ENCODE assay signal across 9 cellular contexts in genomic region chr11:405976-406795, GRCh38. TPM values are rescaled to one million over a fixed set of nuclear protein-coding genes. Genes with fewer than 3 reads are reported as not detected.
DNase-seq lines count a peak whose midpoint lies in the region; ATAC-seq, FAIRE-seq and TF ChIP-seq lines count a peak whose summit lies in the region.
"Had no signal": no experiment of that assay in that cellular context is flagged by ENCODE, and none has a peak within 500 bp of the region (broad histone marks: within the 10 kb centered on the region; RNA-seq: fewer than 3 reads in every experiment).

No MANE protein-coding gene starts in this region.

- H3K4me1 ChIP-seq in HCT116 (ENCODE audit: control insufficient read depth in 1 of 2, insufficient read depth in 2 of 2, low read length in 2 of 2) (peaks cover 14 to 42% of the 10 kb centered on the region in 2 experiments), astrocyte (ENCODE audit: insufficient read depth, low read length) (no peaks in the 10 kb centered on the region), kidney (ENCODE audit: control insufficient read depth in 1 of 2, insufficient read depth in 1 of 2, low read depth in 1 of 2, low read length in 2 of 2) (peaks cover 10 to 26% of the 10 kb centered on the region in 2 donors), stomach (peaks cover 16 to 31% (median 22%) of the 10 kb centered on the region in 4 donors)

- H3K4me1 Mint-ChIP-seq in astrocyte (ENCODE audit: low read depth, unreplicated experiment) = no peaks in the 10 kb centered on the region

- TF ChIP-seq EP300 in stomach (IDR thresholded peaks at IDR 0.05) = no peak

- H3K9ac ChIP-seq in HCT116 (ENCODE audit: low read length) (peak overlapping the region; percentile 63), astrocyte (ENCODE audit: low read length) (peak overlapping the region; percentile 62), kidney (ENCODE audit: low read length in 2 of 2) (peak overlapping the region in 1 of 2 donors; percentile 12)

- DNase-seq in HCT116 (ENCODE audit: low read depth, low spot score) (no peak), astrocyte (ENCODE audit: low read depth) (no peak), kidney (peak; percentile 82), stomach (no peak), SKM-1 (lab: John Stamatoyannopoulos, UW; ENCODE audit: unreplicated experiment) (no peak), cerebellar cortex (ENCODE audit: low spot score) (no peak)
- DNase-seq in stimulated activated CD4-positive, alpha-beta T cell treated with anti-CD3 and anti-CD28 coated beads, Interleukin-1b, Interleukin-23, amount 100 ng/mL, for 48 hours = no peak

- intact Hi-C loops in HCT116 (cut with micrococcal nuclease) = loop anchor here (5.0 kb wide), 1 partner anchor 41 kb away; no protein-coding TSS in a partner anchor
- intact Hi-C loops in kidney (cut with DNase I) = no loop called here
- intact Hi-C loops in stomach (cut with DNase I; ENCODE audit: low total_unique reads) = no loop called here

- H3K79me2 ChIP-seq in HCT116 (ENCODE audit: insufficient read depth, low read length) = no peaks in the 10 kb centered on the region
- no peaks in the 10 kb centered on the region for H3K79me2 ChIP-seq in astrocyte (ENCODE audit: insufficient read depth, low read length)

- H4K20me1 ChIP-seq in HCT116 (ENCODE audit: insufficient read depth) (no peaks in the 10 kb centered on the region), astrocyte (ENCODE audit: insufficient read depth, low read length) (no peaks in the 10 kb centered on the region)

- H3K9me3 ChIP-seq in HCT116 (ENCODE audit: control insufficient read depth in 1 of 2, insufficient read depth in 1 of 2, low read depth in 1 of 2, low read length in 2 of 2) (no peaks in the 10 kb centered on the region), astrocyte (ENCODE audit: insufficient read depth, low read depth, low read length) (no peaks in the 10 kb centered on the region), kidney (ENCODE audit: control insufficient read depth in 1 of 2, low read length in 2 of 2) (no peaks in the 10 kb centered on the region), stomach (no peaks in the 10 kb centered on the region)

- no peaks in the 10 kb centered on the region for H3K9me3 Mint-ChIP-seq in astrocyte (ENCODE audit: unreplicated experiment)

- no peak for TF ChIP-seq RAD21 in HCT116 (IDR thresholded peaks at IDR 0.05; ENCODE audit: low read depth)

- H2AFZ ChIP-seq in HCT116 (ENCODE audit: low read depth, low read length, poor library complexity, severe bottlenecking) = no peak overlapping the region
- peak overlapping the region; percentile 75 for H2AFZ ChIP-seq in astrocyte (ENCODE audit: low read depth, low read length)

- H3K4me3 ChIP-seq in HCT116 (replicated peaks in 1 of 2; ENCODE audit: low read depth in 1 of 2, low read length in 2 of 2) (peak overlapping the region; percentile 44 to 58), astrocyte (ENCODE audit: insufficient read depth, low read depth, low read length) (peak overlapping the region; percentile 56), kidney (ENCODE audit: low read length in 2 of 2) (peak overlapping the region in 1 of 2 donors; percentile 61), stomach (peak overlapping the region; percentile 52 to 66 (median 58))

- H3K9me2 ChIP-seq in HCT116 (ENCODE audit: insufficient read depth) = no peaks in the 10 kb centered on the region

- H3K4me3 Mint-ChIP-seq in astrocyte (ENCODE audit: unreplicated experiment) = no peak overlapping the region

- H3K36me3 Mint-ChIP-seq in astrocyte (ENCODE audit: low read depth, unreplicated experiment) = no peaks in the 10 kb centered on the region

- 50 to 74% (median 67%) methylated on average over 13 to 44 of the region's 44 CpGs for WGBS in stomach, 5 donors

- H3K27ac ChIP-seq in HCT116 (ENCODE audit: low read depth, low read length) (peak overlapping the region; percentile 88), astrocyte (ENCODE audit: low read depth, low read length) (no peak overlapping the region), kidney (ENCODE audit: low read depth in 2 of 2, low read length in 2 of 2) (peak overlapping the region; percentile 55 to 60), stomach (peak overlapping the region; percentile 59 to 80 (median 71))

- H3K36me3 ChIP-seq in HCT116 (ENCODE audit: control insufficient read depth in 1 of 2, insufficient read depth in 2 of 2, low read length in 2 of 2) = peaks cover 2 to 14% of the 10 kb centered on the region in 2 experiments; a peak in 2 of 4 replicates
- no peaks in the 10 kb centered on the region for H3K36me3 ChIP-seq in astrocyte (ENCODE audit: insufficient read depth, low read length)
- no peaks in the 10 kb centered on the region for H3K36me3 ChIP-seq in kidney (ENCODE audit: control insufficient read depth in 1 of 2, insufficient read depth in 2 of 2, low read length in 2 of 2)
- peaks cover 0 to 28% (median 12%) of the 10 kb centered on the region in 4 donors for H3K36me3 ChIP-seq in stomach

- H3K27ac Mint-ChIP-seq in astrocyte (ENCODE audit: unreplicated experiment) = no peak overlapping the region

- ATAC-seq in HCT116 (peak; percentile 9; the same call in 1 of the 2 replicates), GM21737 (IDR thresholded peaks at IDR 0.05; ENCODE audit: unreplicated experiment) (no peak)

- TF ChIP-seq CTCF in HCT116 (IDR thresholded peaks at IDR 0.05 in 2 of 3, conservative IDR thresholded peaks at IDR 0.05 in 1 of 3; ENCODE audit: borderline replicate concordance in 1 of 3, insufficient read depth in 1 of 3, low read depth in 2 of 3, low read length in 2 of 3) = no peak
- TF ChIP-seq CTCF in astrocyte (IDR thresholded peaks at IDR 0.05; ENCODE audit: insufficient read depth, low read depth, low read length) = no peak
- no peak for TF ChIP-seq CTCF in kidney (IDR thresholded peaks at IDR 0.05; ENCODE audit: borderline replicate concordance, extremely low read depth, insufficient read depth)
- TF ChIP-seq CTCF in stomach (IDR thresholded peaks at IDR 0.05) = no peak

- TF ChIP-seq POLR2A in HCT116 (IDR thresholded peaks at IDR 0.05; ENCODE audit: borderline replicate concordance, extremely low read depth, insufficient read depth, insufficient read length) (no peak), stomach (IDR thresholded peaks at IDR 0.05) (no peak)

- CTCF ChIA-PET in HCT116 (lab: Charles Lee) = interaction anchor here (1.1 to 2.7 kb wide), 2 partner anchors 43 to 51 kb away, joined by 3 to 31 read pairs; partner anchors contain the start of gene PTDSS2

- POLR2A ChIA-PET in HCT116 (lab: Charles Lee) = interaction anchor here (1.3 to 1.8 kb wide), 6 partner anchors 11 to 100 kb away, joined by 3 to 11 read pairs (median 6); partner anchors contain the start of gene RNH1

- H3K4me2 ChIP-seq in HCT116 (ENCODE audit: low read length) = peak overlapping the region; percentile 85
- H3K4me2 ChIP-seq in astrocyte (ENCODE audit: low read length) = peak overlapping the region; percentile 84

- TSS peak; percentile 85 for BruUV-seq in HCT116 (replicated peaks; lab: Mats Ljungman, UMichigan)

- FAIRE-seq in astrocyte (lab: Jason Lieb, UNC) = no peak
- FAIRE-seq in kidney (lab: Jason Lieb, UNC) = no peak
- FAIRE-seq: bronchial epithelial cell had no signal

- RAD21 ChIA-PET in HCT116 (lab: Charles Lee; ENCODE audit: low non-redundant PET in 1 of 2, low total read pairs in 2 of 2, uncharacterized antibody in 2 of 2, unreplicated experiment in 2 of 2) = interaction anchor here (0.6 to 1.5 kb wide), 2 partner anchors 42 to 357 kb away, joined by 4 to 7 read pairs; no protein-coding TSS in a partner anchor

- H3K27me3 ChIP-seq in HCT116 (ENCODE audit: insufficient read depth, low read length) (no peaks in the 10 kb centered on the region), astrocyte (ENCODE audit: insufficient read depth, low read length) (no peaks in the 10 kb centered on the region), stomach (peaks cover 0 to 7% (median 0%) of the 10 kb centered on the region in 3 donors)

- peaks cover 2% of the 10 kb centered on the region for H3K27me3 Mint-ChIP-seq in astrocyte (ENCODE audit: low read depth, unreplicated experiment)

TF ChIP-seq in HCT116, 20 proteins besides CTCF, POLR2A, EP300 and RAD21:
- TF ChIP-seq POLR2AphosphoS5 (IDR thresholded peaks at IDR 0.05; ENCODE audit: low read depth, low read length) = peak; percentile 7; the same call in 1 of the 2 replicates
- no peak for TF ChIP-seq ELF1 (IDR thresholded peaks at IDR 0.05; ENCODE audit: borderline replicate concordance, low read depth)
TF ChIP-seq in HCT116: peak in this region for 1.

RNA-seq across cellular contexts. Expression of gene SIGIRR, which starts 8.6 kb away (rescaled TPM):
- 85.6 TPM for total RNA-seq in HCT116 (2021; ENCODE audit: unreplicated experiment)
- polyA plus RNA-seq in HCT116 (2012) = 96.6 and 99.1 TPM in 2 replicates
- total RNA-seq in astrocyte = 6.2 and 7.2 TPM in 2 replicates
- 89.1 TPM for total RNA-seq in kidney
- polyA plus RNA-seq in kidney (ENCODE audit: insufficient read depth, low read depth, low replicate concordance) = 181 TPM
- 100 to 1,000 TPM in 3 of 5 donors, 10 to 100 TPM in 2; 11.4 to 325 (median 110) TPM for total RNA-seq in stomach
- 100 to 1,000 TPM; 110 to 227 (median 164) TPM for polyA plus RNA-seq in stomach

RNA-seq across cellular contexts. Expression of gene PKP3, which starts 12.2 kb away (rescaled TPM):
- total RNA-seq in HCT116 (2021; ENCODE audit: unreplicated experiment) (157 TPM), astrocyte (1.1 and 2.1 TPM in 2 replicates), kidney (3.6 TPM), stomach (100 to 1,000 TPM in 3 of 5 donors, 10 to 100 TPM in 2; 26.3 to 356 (median 141) TPM)
- 124 and 128 TPM in 2 replicates for polyA plus RNA-seq in HCT116 (2012)
- polyA plus RNA-seq in kidney (ENCODE audit: insufficient read depth, low read depth, low replicate concordance) (1.9 TPM), stomach (10 to 100 TPM; 31.1 to 94.5 (median 41.7) TPM)

RNA-seq across cellular contexts. Expression of gene ANO9, which starts 35.6 kb away (rescaled TPM):
- total RNA-seq in HCT116 (2021; ENCODE audit: unreplicated experiment) (70.3 TPM), astrocyte (0.82 and 1.9 TPM in 2 replicates), kidney (21.8 TPM), stomach (100 to 1,000 TPM in 1 of 5 donors, 10 to 100 TPM in 3, 1 to 10 TPM in 1; 5.7 to 208 (median 40.2) TPM)
- polyA plus RNA-seq in HCT116 (2012) = 53.8 and 55.2 TPM in 2 replicates
- polyA plus RNA-seq in kidney (ENCODE audit: insufficient read depth, low read depth, low replicate concordance) (11.3 TPM), stomach (10 to 100 TPM in 2 of 3 donors, 1 to 10 TPM in 1; 9.8 to 37.6 (median 12.8) TPM)

RNA-seq across cellular contexts. Expression of gene B4GALNT4, which starts 36.9 kb away (rescaled TPM):
- total RNA-seq in HCT116 (2021; ENCODE audit: unreplicated experiment) (54.3 TPM), astrocyte (64.6 and 68.5 TPM in 2 replicates), kidney (1.4 TPM), stomach (1 to 10 TPM in 2 of 5 donors, under 1 TPM in 1, not detected in 2; 0.45 to 7.5 (median 4.2) TPM)
- polyA plus RNA-seq in HCT116 (2012) = 33.3 and 35.8 TPM in 2 replicates
- polyA plus RNA-seq in kidney (ENCODE audit: insufficient read depth, low read depth, low replicate concordance) (0.82 TPM), stomach (1 to 10 TPM; 2.4 to 8.8 (median 4.4) TPM)

RNA-seq across cellular contexts. Expression of gene PTDSS2, which starts 43.9 kb away (rescaled TPM):
- total RNA-seq in HCT116 (2021; ENCODE audit: unreplicated experiment) = 40.1 TPM
- polyA plus RNA-seq in HCT116 (2012) = 32.1 and 33.3 TPM in 2 replicates
- 40.3 and 47.3 TPM in 2 replicates for total RNA-seq in astrocyte
- 28.5 TPM for total RNA-seq in kidney
- polyA plus RNA-seq in kidney (ENCODE audit: insufficient read depth, low read depth, low replicate concordance) = 37.7 TPM
- total RNA-seq in stomach = 100 to 1,000 TPM in 2 of 5 donors, 10 to 100 TPM in 3; 16.5 to 264 (median 59.0) TPM
- 10 to 100 TPM; 11.6 to 24.3 (median 22.3) TPM for polyA plus RNA-seq in stomach
